1 cellular context compared by ENCODE assay signal in the genomic region with DNA sequence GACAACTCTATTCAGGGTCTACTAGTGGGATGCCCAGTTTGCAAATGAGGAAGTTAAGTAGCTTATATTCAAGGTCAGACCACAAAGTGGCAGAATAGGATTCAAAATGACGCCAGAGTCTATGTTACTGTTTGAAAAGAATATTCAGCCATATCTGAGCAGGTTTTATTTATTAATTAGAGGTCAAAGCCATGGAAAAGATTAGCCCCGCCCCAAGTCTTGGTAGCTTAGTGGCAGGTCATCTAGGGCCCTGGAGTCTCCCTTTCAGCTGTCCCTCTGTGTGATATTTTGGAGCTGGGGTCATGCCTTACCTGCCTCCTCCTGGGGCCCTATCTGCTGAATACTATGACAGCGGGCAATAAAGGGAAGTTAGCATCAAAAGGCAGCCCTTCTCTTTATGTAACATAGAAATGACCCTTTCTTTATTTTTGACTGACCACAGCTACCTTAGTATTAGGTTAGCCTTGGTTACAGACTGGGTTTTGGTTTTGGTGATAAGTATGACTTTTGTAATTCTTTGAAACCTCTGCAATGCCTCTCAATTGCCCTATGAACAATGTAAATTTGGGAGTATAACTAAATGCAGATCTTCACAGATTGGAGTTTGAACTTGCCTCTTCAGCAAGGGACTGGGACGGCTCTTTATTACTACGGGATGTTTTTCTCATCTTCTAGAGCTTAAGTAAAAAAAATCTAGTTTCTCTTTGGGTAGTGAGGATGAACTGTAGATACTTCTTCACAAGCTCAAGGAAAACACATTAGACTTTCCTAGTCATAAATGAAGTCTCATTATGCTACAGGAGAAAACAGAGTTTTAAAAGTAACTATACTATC.
TF ChIP-seq lines count a peak whose summit lies in the region.

No MANE protein-coding gene starts in this region.

TF ChIP-seq in SK-N-SH, 30 proteins besides CTCF, POLR2A, EP300 and RAD21 (continued from another document):
- TF ChIP-seq TCF12 (IDR thresholded peaks at IDR 0.05) = no peak
- no peak for TF ChIP-seq RFX5 (IDR thresholded peaks at IDR 0.05; ENCODE audit: low read length)
- TF ChIP-seq GABPA (IDR thresholded peaks at IDR 0.05; ENCODE audit: low read depth) = no peak
- TF ChIP-seq FOXM1 (IDR thresholded peaks at IDR 0.05; ENCODE audit: low read depth) = no peak
- no peak for TF ChIP-seq NRF1 (IDR thresholded peaks at IDR 0.05; ENCODE audit: low read depth, low read length)
- no peak for TF ChIP-seq POLR2AphosphoS5 (IDR thresholded peaks at IDR 0.05; ENCODE audit: low read depth, low read length)
- no peak for TF ChIP-seq FOXJ3 (CRISPR knock-in tag; IDR thresholded peaks at IDR 0.05)
- TF ChIP-seq MEF2A (IDR thresholded peaks at IDR 0.05; ENCODE audit: borderline replicate concordance, low read depth) = no peak
- TF ChIP-seq, protein P1, sequence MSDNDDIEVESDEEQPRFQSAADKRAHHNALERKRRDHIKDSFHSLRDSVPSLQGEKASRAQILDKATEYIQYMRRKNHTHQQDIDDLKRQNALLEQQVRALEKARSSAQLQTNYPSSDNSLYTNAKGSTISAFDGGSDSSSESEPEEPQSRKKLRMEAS (IDR thresholded peaks at IDR 0.05; ENCODE audit: low read depth) = no peak
- no peak for TF ChIP-seq SIN3A (IDR thresholded peaks at IDR 0.05; ENCODE audit: borderline replicate concordance, low read depth, low read length)
- no peak for TF ChIP-seq FOSL2 (IDR thresholded peaks at IDR 0.05; ENCODE audit: borderline replicate concordance, low read depth)
- no peak for TF ChIP-seq SMC3 (IDR thresholded peaks at IDR 0.05; ENCODE audit: low read depth, low read length)
- TF ChIP-seq, protein P2, sequence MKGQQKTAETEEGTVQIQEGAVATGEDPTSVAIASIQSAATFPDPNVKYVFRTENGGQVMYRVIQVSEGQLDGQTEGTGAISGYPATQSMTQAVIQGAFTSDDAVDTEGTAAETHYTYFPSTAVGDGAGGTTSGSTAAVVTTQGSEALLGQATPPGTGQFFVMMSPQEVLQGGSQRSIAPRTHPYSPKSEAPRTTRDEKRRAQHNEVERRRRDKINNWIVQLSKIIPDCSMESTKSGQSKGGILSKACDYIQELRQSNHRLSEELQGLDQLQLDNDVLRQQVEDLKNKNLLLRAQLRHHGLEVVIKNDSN (IDR thresholded peaks at IDR 0.05; ENCODE audit: borderline replicate concordance, low read depth) = no peak
